ENCODE assay signal across 8 cellular contexts in genomic region chr13:111177803-111178389, GRCh38.
DNase-seq lines count a peak whose midpoint lies in the region; ATAC-seq and TF ChIP-seq lines count a peak whose summit lies in the region.

No MANE protein-coding gene starts in this region.

- no peaks in the 10 kb centered on the region for H3K9me3 Mint-ChIP-seq in nephron

- H3K36me3 Mint-ChIP-seq in T-helper 17 cell (ENCODE audit: low read depth) (no peaks in the 10 kb centered on the region), nephron (ENCODE audit: low read depth) (peaks cover 30% of the 10 kb centered on the region)

- H2AFZ ChIP-seq in ACC112 (ENCODE audit: low read length, unreplicated experiment) = no peak overlapping the region

- no peak for ATAC-seq in T-helper 17 cell
- ATAC-seq in GM21529 (IDR thresholded peaks at IDR 0.05; ENCODE audit: unreplicated experiment) = no peak
- ATAC-seq in HG02610 (IDR thresholded peaks at IDR 0.05; ENCODE audit: unreplicated experiment) = no peak

- no peak for DNase-seq in T-helper 17 cell
- DNase-seq in epithelial cell of prostate (ENCODE audit: low read depth, low spot score) = peak; percentile 45
- DNase-seq in AG08396 (ENCODE audit: low spot score) = no peak
- DNase-seq in COLO829 (ENCODE audit: low spot score) = no peak

- peak overlapping the region; percentile 100 for H3K27ac Mint-ChIP-seq in T-helper 17 cell
- peak overlapping the region; percentile 56 to 76 (median 62) for H3K27ac Mint-ChIP-seq in nephron

- TF ChIP-seq CTCF in nephron (IDR thresholded peaks at IDR 0.05; ENCODE audit: unreplicated experiment in 3 of 3) = no peak

- peaks cover 16% of the 10 kb centered on the region for H3K4me1 ChIP-seq in ACC112 (ENCODE audit: control insufficient read depth, insufficient read depth, low read length, unreplicated experiment)

- H3K4me3 ChIP-seq in ACC112 (ENCODE audit: low read depth, low read length) = no peak overlapping the region

- H3K27ac ChIP-seq in ACC112 (ENCODE audit: low read depth, low read length) (peak overlapping the region; percentile 88), epithelial cell of prostate (peak overlapping the region; percentile 69)

- H3K4me1 Mint-ChIP-seq in T-helper 17 cell = peaks cover 64% of the 10 kb centered on the region
- H3K4me1 Mint-ChIP-seq in nephron = peaks cover 77% of the 10 kb centered on the region

- H3K4me3 Mint-ChIP-seq in T-helper 17 cell (peak overlapping the region; percentile 81), nephron (no peak overlapping the region)

- H3K79me2 ChIP-seq in ACC112 (ENCODE audit: control insufficient read depth, insufficient read depth, low read length, unreplicated experiment) = peaks cover 82% of the 10 kb centered on the region

- H3K9me3 ChIP-seq in T-helper 17 cell (ENCODE audit: control insufficient read depth, low read length, poor library complexity, severe bottlenecking) = no peaks in the 10 kb centered on the region

- peaks cover 5% of the 10 kb centered on the region; the same call in 1 of the 2 replicates for H3K36me3 ChIP-seq in ACC112 (ENCODE audit: insufficient read depth, low read length)

- no peaks in the 10 kb centered on the region for H3K27me3 Mint-ChIP-seq in T-helper 17 cell
- no peaks in the 10 kb centered on the region for H3K27me3 Mint-ChIP-seq in nephron (ENCODE audit: low read depth)

- H3K27me3 ChIP-seq in ACC112 (ENCODE audit: insufficient read depth, low read length) = no peaks in the 10 kb centered on the region
